Comparison of ENCODE assay signal across 13 cellular contexts in the genomic region with DNA sequence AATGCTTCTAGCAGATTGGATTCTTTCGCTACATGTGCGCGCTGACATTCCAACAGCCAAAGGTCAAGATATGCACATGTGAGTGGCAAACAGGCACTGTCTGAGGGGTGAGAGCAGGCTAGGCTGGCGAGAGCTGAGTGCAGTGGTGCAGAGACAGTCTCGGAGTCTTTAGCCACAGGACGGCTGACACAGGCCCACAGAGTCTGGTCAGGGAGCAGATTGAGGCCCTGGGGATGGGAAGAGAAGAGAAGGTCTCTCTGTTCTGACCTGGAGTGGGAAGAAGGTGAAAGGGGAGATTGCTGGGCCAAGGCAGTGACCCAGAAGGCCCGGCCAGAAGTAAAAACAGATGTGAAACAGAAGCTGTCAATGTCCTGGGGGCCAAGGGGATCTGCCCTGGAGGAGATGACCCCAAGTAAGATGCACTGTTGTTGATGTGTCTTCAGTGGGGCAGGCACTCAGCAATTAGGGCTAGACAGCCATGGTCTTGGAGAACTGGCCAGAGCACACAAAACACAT.
"Had no signal": no experiment of that assay in that cellular context is flagged by ENCODE, and none has a peak within 500 bp of the region (broad histone marks: within the 10 kb centered on the region; RNA-seq: fewer than 3 reads in every experiment).

No MANE protein-coding gene starts in this region.

- ATAC-seq: activated naive CD4-positive, alpha-beta T cell treated with anti-CD3 and anti-CD28 coated beads, Interleukin-2, amount 50 U/mL, for 72 hours; pancreas had no signal

- H3K27me3 ChIP-seq: adrenal gland, pancreas, SJSA1, thyroid gland had no signal

- H3K36me3 ChIP-seq: adrenal gland, pancreas, SJSA1, thyroid gland had no signal

- H3K4me3 ChIP-seq: adrenal gland, pancreas, SJSA1, thyroid gland had no signal

- DNase-seq: activated CD4-positive, alpha-beta T cell treated with anti-CD3 and anti-CD28 coated beads for 1 hour; activated gamma-delta T cell; foreskin melanocyte; glutamatergic neuron; kidney glomerular epithelial cell; mammary epithelial cell; pancreas; stimulated activated naive CD4-positive, alpha-beta T cell treated with Interleukin-2 at 50 U/mL for 16 hours; T-helper 2 cell had no signal

- H3K27ac ChIP-seq: pancreas, SJSA1, thyroid gland had no signal

- H3K4me1 ChIP-seq: pancreas, SJSA1 had no signal

- H3K9me3 ChIP-seq: adrenal gland, pancreas, SJSA1, thyroid gland had no signal
